Comparison of ENCODE assay signal across 12 cellular contexts in the genomic region with DNA sequence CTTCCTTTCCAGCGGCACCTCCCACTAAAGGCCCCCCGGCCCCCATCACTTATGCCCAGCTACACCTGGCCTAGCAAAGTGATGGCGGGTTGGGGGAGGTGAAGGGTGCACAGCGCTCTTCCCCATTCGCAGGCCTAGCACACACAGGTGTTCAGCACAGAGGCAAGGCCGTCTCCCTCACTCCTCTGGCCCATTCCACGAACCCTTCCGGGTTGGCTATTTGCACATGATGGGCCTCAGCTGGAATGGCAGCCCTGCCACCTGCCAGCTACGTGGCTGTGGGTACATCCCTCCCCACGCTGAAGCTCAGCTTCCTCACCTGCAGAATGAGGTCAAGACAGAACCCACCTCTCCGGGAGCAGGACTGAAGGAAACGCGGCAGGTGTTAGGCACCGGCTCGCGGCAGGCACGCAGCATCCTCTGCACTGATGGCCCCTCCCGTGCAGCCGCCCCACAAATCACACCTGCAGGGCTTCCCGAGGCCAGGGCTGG. TPM values are rescaled to one million over a fixed set of nuclear protein-coding genes. Genes with fewer than 3 reads are reported as not detected.
DNase-seq lines count a peak whose midpoint lies in the region; ATAC-seq and TF ChIP-seq lines count a peak whose summit lies in the region.
"Had no signal": no experiment of that assay in that cellular context is flagged by ENCODE, and none has a peak within 500 bp of the region (broad histone marks: within the 10 kb centered on the region; RNA-seq: fewer than 3 reads in every experiment).

No MANE protein-coding gene starts in this region.

- peaks cover 8% of the 10 kb centered on the region for H4K20me1 ChIP-seq in hepatocyte (ENCODE audit: insufficient read depth, poor library complexity, severe bottlenecking)

- no TSS peak for BruUV-seq in Caco-2 (replicated peaks; lab: Mats Ljungman, UMichigan)

- H3K36me3 Mint-ChIP-seq in stimulated activated naive CD8-positive, alpha-beta T cell treated with anti-CD3 and anti-CD28 coated beads, Interleukin-15, Interleukin-2, amounts not matched to agents 100 ng/mL and 50 ng/mL, for 24 hours (ENCODE audit: low read depth): peaks cover 5% of the 10 kb centered on the region
- no peaks in the 10 kb centered on the region for H3K36me3 Mint-ChIP-seq in endothelial cell (ENCODE audit: low read depth, unreplicated experiment)
- H3K36me3 Mint-ChIP-seq in Caco-2 (ENCODE audit: insufficient read depth, unreplicated experiment): peaks cover 1% of the 10 kb centered on the region

- no peak overlapping the region for H3K4me2 ChIP-seq in hepatocyte

- peaks cover 47% of the 10 kb centered on the region for H3K79me2 ChIP-seq in hepatocyte

- H3K36me3 ChIP-seq in hepatocyte (replicated peaks; ENCODE audit: insufficient read depth, low read depth) (no peaks in the 10 kb centered on the region), Caco-2 (ENCODE audit: control insufficient read depth, insufficient read depth, low read length) (no peaks in the 10 kb centered on the region)

- peak overlapping the region; percentile 45 for H3K4me3 Mint-ChIP-seq in stimulated activated naive CD8-positive, alpha-beta T cell treated with anti-CD3 and anti-CD28 coated beads, Interleukin-15, Interleukin-2, amounts not matched to agents 100 ng/mL and 50 ng/mL, for 24 hours
- H3K4me3 Mint-ChIP-seq in endothelial cell (ENCODE audit: unreplicated experiment) (no peak overlapping the region), Caco-2 (ENCODE audit: unreplicated experiment) (no peak overlapping the region)

- no peak overlapping the region for H3K4me3 ChIP-seq in hepatocyte
- H3K4me3 ChIP-seq in Caco-2 (ENCODE audit: low read depth, low read length): no peak overlapping the region

- CTCF ChIA-PET in Caco-2 (lab: Charles Lee): interaction anchor here (1.3 kb wide), 1 partner anchor 10 kb away, joined by 3 read pairs; no protein-coding TSS in a partner anchor

- H3K4me1 Mint-ChIP-seq in stimulated activated naive CD8-positive, alpha-beta T cell treated with anti-CD3 and anti-CD28 coated beads, Interleukin-15, Interleukin-2, amounts not matched to agents 100 ng/mL and 50 ng/mL, for 24 hours (ENCODE audit: low read depth): peaks cover 49% of the 10 kb centered on the region
- peaks cover 3% of the 10 kb centered on the region for H3K4me1 Mint-ChIP-seq in endothelial cell (ENCODE audit: unreplicated experiment)
- H3K4me1 Mint-ChIP-seq in Caco-2 (ENCODE audit: low read depth, unreplicated experiment): no peaks in the 10 kb centered on the region

- no peak for ATAC-seq in stimulated activated naive CD8-positive, alpha-beta T cell treated with anti-CD3 and anti-CD28 coated beads, Interleukin-15, Interleukin-2, amounts not matched to agents 100 U/mL and 50 U/mL, for 24 hours
- peak; percentile 5 for ATAC-seq in HG03354 (IDR thresholded peaks at IDR 0.05; ENCODE audit: poor library complexity, severe bottlenecking, unreplicated experiment)

- intact Hi-C loops in Caco-2 (cut with micrococcal nuclease; ENCODE audit: unreplicated experiment): no loop called here

- H3K27me3 ChIP-seq in hepatocyte: no peaks in the 10 kb centered on the region
- no peaks in the 10 kb centered on the region for H3K27me3 ChIP-seq in Caco-2 (replicated peaks; ENCODE audit: control insufficient read depth, insufficient read depth, low read length)

- no peaks in the 10 kb centered on the region for H3K27me3 Mint-ChIP-seq in stimulated activated naive CD8-positive, alpha-beta T cell treated with anti-CD3 and anti-CD28 coated beads, Interleukin-15, Interleukin-2, amounts not matched to agents 100 ng/mL and 50 ng/mL, for 24 hours
- H3K27me3 Mint-ChIP-seq in endothelial cell (ENCODE audit: unreplicated experiment): peaks cover 3% of the 10 kb centered on the region
- no peaks in the 10 kb centered on the region for H3K27me3 Mint-ChIP-seq in Caco-2 (ENCODE audit: insufficient read depth, unreplicated experiment)

- TF ChIP-seq CTCF in hepatocyte (IDR thresholded peaks at IDR 0.05; ENCODE audit: poor library complexity) (no peak), endothelial cell (IDR thresholded peaks at IDR 0.05; ENCODE audit: unreplicated experiment) (no peak), Caco-2 (IDR thresholded peaks at IDR 0.05; ENCODE audit: insufficient read depth in 1 of 2, low read depth in 1 of 2, low read length in 1 of 2, severe bottlenecking in 1 of 2, unreplicated experiment in 1 of 2) (no peak)

- no peaks in the 10 kb centered on the region for H3K9me2 ChIP-seq in hepatocyte (replicated peaks; ENCODE audit: insufficient read depth)

- H3K9me3 Mint-ChIP-seq in stimulated activated naive CD8-positive, alpha-beta T cell treated with anti-CD3 and anti-CD28 coated beads, Interleukin-15, Interleukin-2, amounts not matched to agents 100 ng/mL and 50 ng/mL, for 24 hours: no peaks in the 10 kb centered on the region
- no peaks in the 10 kb centered on the region for H3K9me3 Mint-ChIP-seq in endothelial cell (ENCODE audit: unreplicated experiment)
- H3K9me3 Mint-ChIP-seq in Caco-2 (ENCODE audit: unreplicated experiment): no peaks in the 10 kb centered on the region

- POLR2A ChIA-PET in Caco-2 (lab: Charles Lee): no interaction called here

- peak overlapping the region; percentile 41 for H3K27ac ChIP-seq in angular gyrus (ENCODE audit: low read depth, low read length)
- H3K27ac ChIP-seq in hepatocyte: no peak overlapping the region
- H3K27ac ChIP-seq: parathyroid adenoma had no signal

- 91% methylated on average over 20 of the region's 20 CpGs for WGBS in hepatocyte (ENCODE audit: low lambda C conversion rate, missing lambda C conversion rate)

- peak overlapping the region; percentile 48 for H3K27ac Mint-ChIP-seq in stimulated activated naive CD8-positive, alpha-beta T cell treated with anti-CD3 and anti-CD28 coated beads, Interleukin-15, Interleukin-2, amounts not matched to agents 100 ng/mL and 50 ng/mL, for 24 hours
- no peak overlapping the region for H3K27ac Mint-ChIP-seq in endothelial cell (ENCODE audit: unreplicated experiment)
- no peak overlapping the region for H3K27ac Mint-ChIP-seq in Caco-2 (ENCODE audit: unreplicated experiment)

- peaks cover 8% of the 10 kb centered on the region for H3K4me1 ChIP-seq in hepatocyte (ENCODE audit: insufficient read depth)
- peaks cover 9% of the 10 kb centered on the region; the same call in 1 of the 2 replicates for H3K4me1 ChIP-seq in Caco-2

- H3K9me3 ChIP-seq in hepatocyte (ENCODE audit: low read depth) (no peaks in the 10 kb centered on the region), Caco-2 (no peaks in the 10 kb centered on the region)

- DNase-seq in stimulated activated naive CD8-positive, alpha-beta T cell treated with anti-CD3 and anti-CD28 coated beads, Interleukin-15, Interleukin-2, amounts not matched to agents 100 U/mL and 50 U/mL, for 24 hours: no peak
- DNase-seq in activated gamma-delta T cell treated with Interleukin-2 at 50 U/mL for 16 hours (no peak), hepatocyte (ENCODE audit: low spot score) (no peak), endothelial cell (ENCODE audit: low spot score) (no peak), Caco-2 (no peak)
- DNase-seq: activated CD4-positive, alpha-beta T cell treated with anti-CD3 and anti-CD28 coated beads for 1 hour had no signal

- H2AFZ ChIP-seq in hepatocyte: no peak overlapping the region
- H2AFZ ChIP-seq: parathyroid adenoma had no signal

RNA-seq across cellular contexts. Expression of gene KIAA0930, which starts 4.8 kb away (rescaled TPM):
- total RNA-seq in hepatocyte: 30.9 and 62.9 TPM in 2 replicates
- 42.0 and 43.6 TPM in 2 replicates for polyA plus RNA-seq in hepatocyte
- total RNA-seq in endothelial cell (ENCODE audit: unreplicated experiment): 18.7 TPM
- total RNA-seq in Caco-2 (2022): 34.7 and 38.8 TPM in 2 replicates

RNA-seq across cellular contexts. Expression of gene UPK3A, which starts 48.9 kb away (rescaled TPM):
- total RNA-seq in hepatocyte (14.4 and 14.9 TPM in 2 replicates), endothelial cell (ENCODE audit: unreplicated experiment) (not detected), Caco-2 (2022) (1.9 and 2.0 TPM in 2 replicates)
- 41.8 and 71.5 TPM in 2 replicates for polyA plus RNA-seq in hepatocyte
- total RNA-seq: endothelial cell of umbilical vein had no signal
- polyA plus RNA-seq: adipose tissue, endothelial cell of umbilical vein had no signal
